Comparison of ENCODE assay signal across 8 cellular contexts in genomic region chr14:92670177-92670576, GRCh38.
DNase-seq lines count a peak whose midpoint lies in the region; ATAC-seq and TF ChIP-seq lines count a peak whose summit lies in the region.

No MANE protein-coding gene starts in this region.

- DNase-seq in GM04503 (ENCODE audit: low read depth) (peak; percentile 80), mucosa of descending colon (no peak), NCI-H2029 treated with DMSO at 0.1 percent for 48 hours (lab: John Stamatoyannopoulos, UW) (no peak), testis (no peak)
- DNase-seq in activated CD8-positive, alpha-beta T cell treated with anti-CD3 and anti-CD28 coated beads for 36 hours = no peak
- no peak for DNase-seq in stimulated activated CD4-positive, alpha-beta T cell treated with anti-CD3 and anti-CD28 coated beads, Interleukin-4, amount 100 ng/mL, for 24 hours

- H3K4me1 Mint-ChIP-seq in activated CD8-positive, alpha-beta T cell treated with anti-CD3 and anti-CD28 coated beads for 36 hours (ENCODE audit: low read depth) = peaks cover 84% of the 10 kb centered on the region

- intact Hi-C loops in activated CD8-positive, alpha-beta T cell treated with anti-CD3 and anti-CD28 coated beads for 36 hours (cut with micrococcal nuclease) = no loop called here
- intact Hi-C loops in mucosa of descending colon (cut with DNase I, micrococcal nuclease) (no loop called here), testis (cut with DNase I; ENCODE audit: low total_unique reads) (no loop called here)

- POLR2A ChIA-PET in activated CD8-positive, alpha-beta T cell treated with anti-CD3 and anti-CD28 coated beads for 36 hours (lab: Charles Lee) = interaction anchor here (0.8 to 1.1 kb wide), 2 partner anchors 18 to 47 kb away, joined by 3 read pairs; no protein-coding TSS in a partner anchor

- H3K27me3 ChIP-seq in testis = no peaks in the 10 kb centered on the region

- no peaks in the 10 kb centered on the region for H3K36me3 ChIP-seq in mucosa of descending colon (ENCODE audit: low read depth)
- H3K36me3 ChIP-seq in testis (ENCODE audit: low read depth, missing control alignments) = no peaks in the 10 kb centered on the region

- TF ChIP-seq POLR2A in testis (IDR thresholded peaks at IDR 0.05) = no peak

- CTCF ChIA-PET in activated CD8-positive, alpha-beta T cell treated with anti-CD3 and anti-CD28 coated beads for 36 hours (lab: Charles Lee) = interaction anchor here (0.7 to 3.9 kb wide), 7 partner anchors 10 to 73 kb away, joined by 3 to 18 read pairs (median 3); no protein-coding TSS in a partner anchor

- TF ChIP-seq CTCF in activated CD8-positive, alpha-beta T cell treated with anti-CD3 and anti-CD28 coated beads for 36 hours (IDR thresholded peaks at IDR 0.05) = no peak
- TF ChIP-seq CTCF in mucosa of descending colon (IDR thresholded peaks at IDR 0.05) = no peak
- TF ChIP-seq CTCF in testis (IDR thresholded peaks at IDR 0.05) = no peak

- H3K4me3 Mint-ChIP-seq in activated CD8-positive, alpha-beta T cell treated with anti-CD3 and anti-CD28 coated beads for 36 hours = no peak overlapping the region

- H3K4me3 ChIP-seq in mucosa of descending colon (no peak overlapping the region), testis (no peak overlapping the region)

- WGBS in testis, 2 donors = 70 to 79% methylated on average over 4 of the region's 4 CpGs

- peak overlapping the region; percentile 89 for H3K27ac Mint-ChIP-seq in activated CD8-positive, alpha-beta T cell treated with anti-CD3 and anti-CD28 coated beads for 36 hours

- H3K27ac ChIP-seq in testis = peak overlapping the region in 1 of 2 donors; percentile 12

- H3K27me3 Mint-ChIP-seq in activated CD8-positive, alpha-beta T cell treated with anti-CD3 and anti-CD28 coated beads for 36 hours = no peaks in the 10 kb centered on the region

- no peaks in the 10 kb centered on the region for H3K9me3 ChIP-seq in mucosa of descending colon
- no peaks in the 10 kb centered on the region for H3K9me3 ChIP-seq in testis

- peaks cover 79% of the 10 kb centered on the region for H3K36me3 Mint-ChIP-seq in activated CD8-positive, alpha-beta T cell treated with anti-CD3 and anti-CD28 coated beads for 36 hours (ENCODE audit: low read depth)

- H3K9me3 Mint-ChIP-seq in activated CD8-positive, alpha-beta T cell treated with anti-CD3 and anti-CD28 coated beads for 36 hours = no peaks in the 10 kb centered on the region

- H3K4me1 ChIP-seq in mucosa of descending colon (ENCODE audit: low read depth) = no peaks in the 10 kb centered on the region
- H3K4me1 ChIP-seq in testis = no peaks in the 10 kb centered on the region

- ATAC-seq in HG03045 (IDR thresholded peaks at IDR 0.05; ENCODE audit: unreplicated experiment) (peak; percentile 57), mucosa of descending colon (peak; percentile 65), HG03469 (IDR thresholded peaks at IDR 0.05; ENCODE audit: unreplicated experiment) (no peak)
- no peak for ATAC-seq in activated CD8-positive, alpha-beta T cell treated with anti-CD3 and anti-CD28 coated beads for 36 hours

Comparison
In these comparisons a context has a peak if more than half of its experiments do, and no peak if none do; other contexts are left out.
1. ATAC-seq: peak in HG03045 (single experiment) and mucosa of descending colon (single experiment); none in activated CD8-positive, alpha-beta T cell treated with anti-CD3 and anti-CD28 coated beads for 36 hours (single experiment) and HG03469 (single experiment).